In the genomic region with DNA sequence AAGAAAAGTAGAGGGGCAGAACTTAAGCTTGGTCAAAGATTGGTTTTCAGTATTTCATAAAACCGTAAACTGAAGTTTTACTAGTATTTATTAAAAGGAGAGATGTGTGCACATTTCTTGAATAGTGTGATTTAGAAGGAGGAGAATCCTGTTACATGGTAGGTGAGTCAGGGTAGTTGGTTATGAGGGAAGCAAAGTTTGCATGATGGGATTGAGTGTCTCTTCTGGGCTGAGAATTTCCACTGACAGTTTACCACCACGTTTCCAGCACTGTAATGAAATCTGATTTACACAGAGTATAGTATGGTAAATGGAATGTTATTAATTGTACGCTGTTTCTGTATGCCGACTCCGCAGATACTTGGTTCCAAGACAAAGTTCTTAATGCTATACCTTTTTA, we compare ENCODE assay signal across 1 cellular context.
TF ChIP-seq lines count a peak whose summit lies in the region.

No MANE protein-coding gene starts in this region.

TF ChIP-seq in endothelial cell of umbilical vein, 7 proteins besides CTCF, POLR2A, EP300 and RAD21 (continued from another document):
- no peak for TF ChIP-seq JUN (IDR thresholded peaks at IDR 0.05; ENCODE audit: borderline replicate concordance, insufficient read depth, insufficient read length, low read depth)
